ENCODE assay signal across 8 cellular contexts in the genomic region with DNA sequence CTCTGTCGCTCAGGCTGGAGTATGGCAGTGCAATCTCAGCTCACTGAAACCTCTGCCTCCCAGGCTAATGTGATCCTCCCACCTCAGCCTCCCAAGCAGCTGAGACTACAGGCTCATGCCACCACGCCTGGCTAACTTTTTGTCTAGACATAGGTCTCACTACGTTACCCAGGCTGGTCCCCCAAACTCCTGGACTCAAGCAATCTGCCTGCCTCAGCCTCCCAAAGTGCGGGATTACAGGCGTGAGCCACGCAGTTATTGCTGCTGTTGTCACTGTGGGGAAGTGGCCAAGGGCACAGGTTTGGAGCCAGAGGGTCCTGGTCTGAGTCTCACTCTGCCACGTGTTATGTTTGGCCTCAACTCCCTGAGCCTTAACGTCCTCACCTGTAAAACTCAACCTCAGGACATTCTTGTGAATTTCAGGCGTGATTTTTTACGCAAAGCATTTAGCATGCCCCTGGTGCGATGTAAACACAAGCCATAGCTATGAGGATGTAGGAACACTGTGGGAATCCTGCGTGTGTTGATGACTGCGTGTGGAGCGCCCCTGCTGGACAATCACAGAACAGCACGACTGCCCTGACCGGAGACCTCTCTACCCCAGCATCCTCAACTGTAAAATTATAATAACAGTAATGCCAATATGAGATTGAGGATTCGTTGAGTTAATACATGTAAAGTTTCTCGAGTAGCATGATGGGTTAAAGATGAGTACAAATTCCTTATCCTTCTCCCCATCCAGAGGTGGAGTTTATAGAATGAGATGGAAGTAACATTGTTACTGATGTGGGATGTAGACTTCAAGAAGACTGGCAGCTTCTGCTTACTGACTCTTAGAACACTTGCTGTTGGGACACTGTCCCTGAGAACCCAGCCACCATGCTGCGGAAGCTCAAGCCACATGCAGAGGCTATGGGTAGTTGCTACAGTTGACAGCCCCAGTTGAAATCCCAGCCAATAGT. TPM values are rescaled to one million over a fixed set of nuclear protein-coding genes. Genes with fewer than 3 reads are reported as not detected.
DNase-seq lines count a peak whose midpoint lies in the region; ATAC-seq and TF ChIP-seq lines count a peak whose summit lies in the region.

No MANE protein-coding gene starts in this region.

- H3K36me3 Mint-ChIP-seq in activated T-cell treated with anti-CD3 and anti-CD28 coated beads, Interleukin-2, amount 50 U/mL, for 72 hours (ENCODE audit: insufficient read depth in 2 of 2): no peaks in the 10 kb centered on the region

- no peaks in the 10 kb centered on the region for H3K9me3 Mint-ChIP-seq in activated T-cell treated with anti-CD3 and anti-CD28 coated beads, Interleukin-2, amount 50 U/mL, for 72 hours

- H3K9me2 ChIP-seq in OCI-LY7 (ENCODE audit: insufficient read depth, low read length): no peaks in the 10 kb centered on the region

- CTCF ChIA-PET in OCI-LY7 (lab: Charles Lee; ENCODE audit: unreplicated experiment): interaction anchor here (1.1 kb wide), 1 partner anchor 17 kb away, joined by 4 read pairs; no protein-coding TSS in a partner anchor

- H3K4me1 Mint-ChIP-seq in activated T-cell treated with anti-CD3 and anti-CD28 coated beads, Interleukin-2, amount 50 U/mL, for 72 hours (ENCODE audit: low read depth): peaks cover 17% of the 10 kb centered on the region

- H3K9me3 ChIP-seq in OCI-LY7 (ENCODE audit: low read length): no peaks in the 10 kb centered on the region
- no peaks in the 10 kb centered on the region for H3K9me3 ChIP-seq in psoas muscle

- H3K4me3 ChIP-seq in OCI-LY7 (ENCODE audit: low read depth, low read length, poor library complexity, severe bottlenecking) (no peak overlapping the region), fibroblast of villous mesenchyme (ENCODE audit: low read depth, low read length) (no peak overlapping the region), psoas muscle (no peak overlapping the region)

- H3K79me2 ChIP-seq in OCI-LY7 (ENCODE audit: insufficient read depth, low read depth, low read length): no peaks in the 10 kb centered on the region

- intact Hi-C loops in OCI-LY7 (cut with micrococcal nuclease; ENCODE audit: unreplicated experiment) (no loop called here), psoas muscle (cut with DNase I) (no loop called here)

- H3K27ac Mint-ChIP-seq in activated T-cell treated with anti-CD3 and anti-CD28 coated beads, Interleukin-2, amount 50 U/mL, for 72 hours: no peak overlapping the region

- DNase-seq in OCI-LY7 (ENCODE audit: low spot score): peak; percentile 56
- DNase-seq in activated T-cell treated with anti-CD3 and anti-CD28 coated beads, Interleukin-2, amount 50 U/mL, for 72 hours: peak; percentile 55 to 71
- DNase-seq in fibroblast of villous mesenchyme (ENCODE audit: low read depth): peak; percentile 34
- peak; percentile 49 to 70 for DNase-seq in psoas muscle
- no peak for DNase-seq in DMS79 treated with DMSO at 0.1 percent for 48 hours (lab: John Stamatoyannopoulos, UW)

- no peaks in the 10 kb centered on the region for H4K20me1 ChIP-seq in OCI-LY7 (ENCODE audit: insufficient read depth, low read length)

- H3K4me1 ChIP-seq in OCI-LY7 (ENCODE audit: insufficient read depth, low read length, poor library complexity, severe bottlenecking) (no peaks in the 10 kb centered on the region), psoas muscle (no peaks in the 10 kb centered on the region)

- H3K27me3 Mint-ChIP-seq in activated T-cell treated with anti-CD3 and anti-CD28 coated beads, Interleukin-2, amount 50 U/mL, for 72 hours (ENCODE audit: low read depth): no peaks in the 10 kb centered on the region

- no peak overlapping the region for H2AFZ ChIP-seq in OCI-LY7 (ENCODE audit: low read length)

- WGBS in psoas muscle, 3 donors: 32 to 33% (median 33%) methylated on average over 19 of the region's 19 CpGs

- TF ChIP-seq CTCF in GM12874 (IDR thresholded peaks at IDR 0.05; ENCODE audit: insufficient read depth, low read depth, low read length) (peak; percentile 89), OCI-LY7 (conservative IDR thresholded peaks at IDR 0.05; ENCODE audit: low read length) (peak; percentile 97), fibroblast of villous mesenchyme (IDR thresholded peaks at IDR 0.05; ENCODE audit: insufficient read depth, low read depth, low read length) (peak; percentile 95), psoas muscle (IDR thresholded peaks at IDR 0.05) (peak; percentile 61)

- H3K36me3 ChIP-seq in OCI-LY7 (ENCODE audit: insufficient read depth, low read length): no peaks in the 10 kb centered on the region
- H3K36me3 ChIP-seq in psoas muscle (ENCODE audit: insufficient read depth in 1 of 2, low read depth in 1 of 2): no peaks in the 10 kb centered on the region

- POLR2A ChIA-PET in OCI-LY7 (lab: Charles Lee): interaction anchor here (0.7 kb wide), 1 partner anchor 257 kb away, joined by 3 read pairs; no protein-coding TSS in a partner anchor

- BruUV-seq in OCI-LY7 (replicated peaks; lab: Mats Ljungman, UMichigan): no TSS peak

- no peak overlapping the region for H3K4me2 ChIP-seq in OCI-LY7 (ENCODE audit: low read length)

- H3K4me3 Mint-ChIP-seq in activated T-cell treated with anti-CD3 and anti-CD28 coated beads, Interleukin-2, amount 50 U/mL, for 72 hours: no peak overlapping the region

- H3K27me3 ChIP-seq in psoas muscle (ENCODE audit: insufficient read depth in 3 of 3, low read length in 2 of 3): peaks cover 0 to 7% (median 6%) of the 10 kb centered on the region in 3 donors

- no peak overlapping the region for H3K27ac ChIP-seq in OCI-LY7 (ENCODE audit: low read depth, low read length, poor library complexity, severe bottlenecking)
- H3K27ac ChIP-seq in psoas muscle: no peak overlapping the region

- ATAC-seq in activated T-cell treated with anti-CD3 and anti-CD28 coated beads, Interleukin-2, amount 50 U/mL, for 72 hours (replicated peaks in 1 of 2): peak; percentile 58 to 66
- peak in 2 of 4 donors; percentile 53 to 58 for ATAC-seq in psoas muscle
- no peak for ATAC-seq in HG03520 (IDR thresholded peaks at IDR 0.05; ENCODE audit: unreplicated experiment)
- no peak for ATAC-seq in GM18861 (IDR thresholded peaks at IDR 0.05; ENCODE audit: unreplicated experiment)

RNA-seq across cellular contexts. Expression of a gene that starts 41.8 kb away (rescaled TPM):
- 1.9 and 2.0 TPM in 2 replicates for total RNA-seq in OCI-LY7 (2014; rRNA removed; shearing (Covaris generic))
- total RNA-seq in OCI-LY7 (2022) (0.33 and 0.40 TPM in 2 replicates), fibroblast of villous mesenchyme (0.32 and 0.43 TPM in 2 replicates), psoas muscle (under 1 TPM; 0.17 to 0.52 (median 0.43) TPM)
- under 1 TPM; 0.05 to 0.12 TPM for total RNA-seq in activated T-cell treated with anti-CD3 and anti-CD28 coated beads, Interleukin-2, amount 50 U/mL, for 72 hours
- polyA plus RNA-seq in psoas muscle: under 1 TPM; 0.16 to 0.43 (median 0.18) TPM

Comparison
In these comparisons a context has a peak if more than half of its experiments do, and no peak if none do; other contexts are left out.
1. ATAC-seq: peak in activated T-cell treated with anti-CD3 and anti-CD28 coated beads, Interleukin-2, amount 50 U/mL, for 72 hours (2 of 2); none in HG03520 (single experiment) and GM18861 (single experiment).
2. Peak in every context shown above with its lines, with median percentiles within 50 percentile points of each other: CTCF ChIP-seq.